11 cellular contexts compared by ENCODE assay signal in genomic region chr4:152265149-152265621, GRCh38.
DNase-seq lines count a peak whose midpoint lies in the region; ATAC-seq and TF ChIP-seq lines count a peak whose summit lies in the region.
"Had no signal": no experiment of that assay in that cellular context is flagged by ENCODE, and none has a peak within 500 bp of the region (broad histone marks: within the 10 kb centered on the region; RNA-seq: fewer than 3 reads in every experiment).

No MANE protein-coding gene starts in this region.

- no peak overlapping the region for H3K27ac ChIP-seq in SK-N-MC

- no peaks in the 10 kb centered on the region for H3K36me3 Mint-ChIP-seq in stimulated activated memory B cell treated with anti-CD40 and anti-IgM and Interleukin-4, amounts not matched to agents 10 μg/mL and 1 μg/mL and 100 μg/mL, for 72 hours
- H3K36me3 Mint-ChIP-seq: CD14-positive monocyte had no signal

- ATAC-seq in stimulated activated memory B cell treated with anti-CD40 and anti-IgM and Interleukin-4, amounts not matched to agents 10 μg/mL and 1 μg/mL and 100 μg/mL, for 72 hours: no peak
- no peak for ATAC-seq in HG03432 (IDR thresholded peaks at IDR 0.05; ENCODE audit: unreplicated experiment)
- ATAC-seq in HG02610 (IDR thresholded peaks at IDR 0.05; ENCODE audit: unreplicated experiment): no peak

- CTCF ChIA-PET in HEK293T (lab: Yijun Ruan, JAX): interaction anchor here (0.5 to 1.2 kb wide), 2 partner anchors 14 to 120 kb away, joined by 3 read pairs; no protein-coding TSS in a partner anchor

- H3K4me3 Mint-ChIP-seq in stimulated activated memory B cell treated with anti-CD40 and anti-IgM and Interleukin-4, amounts not matched to agents 10 μg/mL and 1 μg/mL and 100 μg/mL, for 72 hours: no peak overlapping the region
- H3K4me3 Mint-ChIP-seq: CD14-positive monocyte had no signal

- no peaks in the 10 kb centered on the region for H3K36me3 ChIP-seq in SK-N-MC (ENCODE audit: insufficient read depth, low read length)

- H3K27ac Mint-ChIP-seq in stimulated activated memory B cell treated with anti-CD40 and anti-IgM and Interleukin-4, amounts not matched to agents 10 μg/mL and 1 μg/mL and 100 μg/mL, for 72 hours: no peak overlapping the region
- H3K27ac Mint-ChIP-seq: CD14-positive monocyte had no signal

- peaks cover 24% of the 10 kb centered on the region for H3K27me3 Mint-ChIP-seq in stimulated activated memory B cell treated with anti-CD40 and anti-IgM and Interleukin-4, amounts not matched to agents 10 μg/mL and 1 μg/mL and 100 μg/mL, for 72 hours

- H3K4me3 ChIP-seq in SK-N-MC (peak overlapping the region; percentile 29), foreskin fibroblast (ENCODE audit: low read depth in 1 of 2, low read length in 2 of 2) (no peak overlapping the region)

- POLR2A ChIA-PET in HEK293T (lab: Yijun Ruan, JAX): interaction anchor here (1.0 kb wide), 1 partner anchor 12 kb away, joined by 3 read pairs; no protein-coding TSS in a partner anchor

- peaks cover 4% of the 10 kb centered on the region; the same call in 1 of the 2 replicates for H3K9me3 ChIP-seq in SK-N-MC (ENCODE audit: low read depth, low read length)

- H3K4me1 Mint-ChIP-seq in stimulated activated memory B cell treated with anti-CD40 and anti-IgM and Interleukin-4, amounts not matched to agents 10 μg/mL and 1 μg/mL and 100 μg/mL, for 72 hours: no peaks in the 10 kb centered on the region
- H3K4me1 Mint-ChIP-seq: CD14-positive monocyte had no signal

- no peak overlapping the region for H3K9ac ChIP-seq in SK-N-MC (ENCODE audit: insufficient read length)

- DNase-seq in A172 (ENCODE audit: low spot score) (peak; percentile 72), HEK293T (ENCODE audit: extremely low spot score) (peak; percentile 44), SK-N-MC (ENCODE audit: low read depth, low spot score) (no peak), foreskin fibroblast (peak; percentile 57 to 61), NCI-H524 treated with DMSO at 0.1 percent for 48 hours (lab: John Stamatoyannopoulos, UW) (no peak)
- DNase-seq: activated CD4-positive, alpha-beta T cell treated with anti-CD3 and anti-CD28 coated beads, Interleukin-2, amount 50 U/mL, for 48 hours; aorta had no signal

- no peaks in the 10 kb centered on the region for H3K9me3 Mint-ChIP-seq in stimulated activated memory B cell treated with anti-CD40 and anti-IgM and Interleukin-4, amounts not matched to agents 10 μg/mL and 1 μg/mL and 100 μg/mL, for 72 hours

- no peak for TF ChIP-seq CTCF in foreskin fibroblast (IDR thresholded peaks at IDR 0.05; ENCODE audit: low read depth, low read length)

TF ChIP-seq in HEK293T, 16 proteins besides CTCF, POLR2A, EP300 and RAD21:
- TF ChIP-seq ELF4 (IDR thresholded peaks at IDR 0.05) (no peak), ARNT (IDR thresholded peaks at IDR 0.05) (no peak), HDGF (IDR thresholded peaks at IDR 0.05; ENCODE audit: borderline replicate concordance) (no peak), L3MBTL2 (conservative IDR thresholded peaks at IDR 0.05) (0 out of 2 replicates have a peak, but pooled peaks have one; percentile 26), SP1 (IDR thresholded peaks at IDR 0.05) (no peak), ZNF384 (IDR thresholded peaks at IDR 0.05) (no peak), LEF1 (IDR thresholded peaks at IDR 0.05; ENCODE audit: borderline replicate concordance) (no peak), NFRKB (IDR thresholded peaks at IDR 0.05) (no peak)
- TF ChIP-seq, protein P1, sequence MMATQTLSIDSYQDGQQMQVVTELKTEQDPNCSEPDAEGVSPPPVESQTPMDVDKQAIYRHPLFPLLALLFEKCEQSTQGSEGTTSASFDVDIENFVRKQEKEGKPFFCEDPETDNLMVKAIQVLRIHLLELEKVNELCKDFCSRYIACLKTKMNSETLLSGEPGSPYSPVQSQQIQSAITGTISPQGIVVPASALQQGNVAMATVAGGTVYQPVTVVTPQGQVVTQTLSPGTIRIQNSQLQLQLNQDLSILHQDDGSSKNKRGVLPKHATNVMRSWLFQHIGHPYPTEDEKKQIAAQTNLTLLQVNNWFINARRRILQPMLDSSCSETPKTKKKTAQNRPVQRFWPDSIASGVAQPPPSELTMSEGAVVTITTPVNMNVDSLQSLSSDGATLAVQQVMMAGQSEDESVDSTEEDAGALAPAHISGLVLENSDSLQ (IDR thresholded peaks at IDR 0.05): peak; percentile 62

Comparison
In these comparisons a context has a peak if more than half of its experiments do, and no peak if none do; other contexts are left out.
1. DNase-seq: peak in A172 (single experiment), HEK293T (single experiment) and foreskin fibroblast (2 of 2); none in SK-N-MC (single experiment) and NCI-H524 treated with DMSO at 0.1 percent for 48 hours (single experiment).